In genomic region chr20:18773566-18773965, GRCh38 we compare ENCODE assay signal across 15 cellular contexts. TPM values are rescaled to one million over a fixed set of nuclear protein-coding genes. Genes with fewer than 3 reads are reported as not detected.
DNase-seq lines count a peak whose midpoint lies in the region; ATAC-seq and TF ChIP-seq lines count a peak whose summit lies in the region.
"Had no signal": no experiment of that assay in that cellular context is flagged by ENCODE, and none has a peak within 500 bp of the region (broad histone marks: within the 10 kb centered on the region; RNA-seq: fewer than 3 reads in every experiment).

No MANE protein-coding gene starts in this region.

- no peaks in the 10 kb centered on the region for H3K36me3 ChIP-seq in OCI-LY7 (ENCODE audit: insufficient read depth, low read length)
- H3K36me3 ChIP-seq: BLaER1 had no signal

- CTCF ChIA-PET in OCI-LY7 (lab: Charles Lee; ENCODE audit: unreplicated experiment) = no interaction called here

- no peaks in the 10 kb centered on the region for H3K9me3 ChIP-seq in OCI-LY7 (ENCODE audit: low read length)
- H3K9me3 ChIP-seq: BLaER1 had no signal

- H2AFZ ChIP-seq in OCI-LY7 (ENCODE audit: low read length) = no peak overlapping the region
- H2AFZ ChIP-seq: GM23248 had no signal

- intact Hi-C loops in natural killer cell (cut with micrococcal nuclease) = no loop called here
- intact Hi-C loops in OCI-LY7 (cut with micrococcal nuclease; ENCODE audit: unreplicated experiment) = no loop called here

- POLR2A ChIA-PET in OCI-LY7 (lab: Charles Lee) = no interaction called here

- no peak overlapping the region for H3K27ac ChIP-seq in OCI-LY7 (ENCODE audit: low read depth, low read length, poor library complexity, severe bottlenecking)
- H3K27ac ChIP-seq: BLaER1, GM23248 had no signal

- H3K27me3 Mint-ChIP-seq in progenitor cell of endocrine pancreas (no peaks in the 10 kb centered on the region), natural killer cell (ENCODE audit: low read depth in 2 of 2) (peaks cover 25 to 40% of the 10 kb centered on the region in 2 donors)

- H3K9me2 ChIP-seq in OCI-LY7 (ENCODE audit: insufficient read depth, low read length) = no peaks in the 10 kb centered on the region

- H3K4me1 Mint-ChIP-seq in progenitor cell of endocrine pancreas (ENCODE audit: low read depth) (no peaks in the 10 kb centered on the region), natural killer cell (no peaks in the 10 kb centered on the region)

- TF ChIP-seq CTCF in epithelial cell of esophagus (IDR thresholded peaks at IDR 0.05; ENCODE audit: insufficient read depth, low read depth, low read length, missing control alignments) (no peak), progenitor cell of endocrine pancreas (IDR thresholded peaks at IDR 0.05; ENCODE audit: unreplicated experiment) (no peak), natural killer cell (IDR thresholded peaks at IDR 0.05) (no peak), OCI-LY7 (conservative IDR thresholded peaks at IDR 0.05; ENCODE audit: low read length) (no peak)

- H3K4me3 Mint-ChIP-seq in progenitor cell of endocrine pancreas (ENCODE audit: low read depth) (no peak overlapping the region), natural killer cell (no peak overlapping the region)

- no peaks in the 10 kb centered on the region for H4K20me1 ChIP-seq in OCI-LY7 (ENCODE audit: insufficient read depth, low read length)
- H4K20me1 ChIP-seq: BLaER1 had no signal

- H3K27ac Mint-ChIP-seq in progenitor cell of endocrine pancreas = peak overlapping the region; percentile 33
- H3K27ac Mint-ChIP-seq in natural killer cell = no peak overlapping the region

- no peak overlapping the region for H3K4me3 ChIP-seq in epithelial cell of esophagus (ENCODE audit: low read length)
- H3K4me3 ChIP-seq in OCI-LY7 (ENCODE audit: low read depth, low read length, poor library complexity, severe bottlenecking) = no peak overlapping the region
- H3K4me3 ChIP-seq: BLaER1, GM23248 had no signal

- no peaks in the 10 kb centered on the region for H3K9me3 Mint-ChIP-seq in progenitor cell of endocrine pancreas (ENCODE audit: low read depth)
- no peaks in the 10 kb centered on the region for H3K9me3 Mint-ChIP-seq in natural killer cell

- H3K4me1 ChIP-seq in OCI-LY7 (ENCODE audit: insufficient read depth, low read length, poor library complexity, severe bottlenecking) = no peaks in the 10 kb centered on the region
- H3K4me1 ChIP-seq: BLaER1 had no signal

- ATAC-seq in natural killer cell = no peak
- no peak for ATAC-seq in GM21423 (IDR thresholded peaks at IDR 0.05; ENCODE audit: unreplicated experiment)
- ATAC-seq: HCT116 had no signal

- H3K79me2 ChIP-seq in OCI-LY7 (ENCODE audit: insufficient read depth, low read depth, low read length) = no peaks in the 10 kb centered on the region

- no peak overlapping the region for H3K4me2 ChIP-seq in OCI-LY7 (ENCODE audit: low read length)
- H3K4me2 ChIP-seq: BLaER1 had no signal

- no peaks in the 10 kb centered on the region for H3K36me3 Mint-ChIP-seq in progenitor cell of endocrine pancreas (ENCODE audit: insufficient read depth)
- H3K36me3 Mint-ChIP-seq in natural killer cell = no peaks in the 10 kb centered on the region

- peak; percentile 50 for DNase-seq in NCI-H748 (lab: John Stamatoyannopoulos, UW; ENCODE audit: unreplicated experiment)
- DNase-seq in NCI-H748 treated with DMSO at 0.1 percent for 48 hours (lab: John Stamatoyannopoulos, UW) = no peak
- peak; percentile 12 for DNase-seq in epithelial cell of esophagus (ENCODE audit: low read depth)
- DNase-seq in progenitor cell of endocrine pancreas (ENCODE audit: low spot score, unreplicated experiment) = no peak
- DNase-seq in natural killer cell = no peak
- no peak for DNase-seq in OCI-LY7 (ENCODE audit: low spot score)
- DNase-seq: 8988T, AML-193, Calu3, DMS 273 treated with DMSO at 0.1 percent for 48 hours, GM23248 had no signal

- no TSS peak for BruUV-seq in OCI-LY7 (replicated peaks; lab: Mats Ljungman, UMichigan)

RNA-seq across cellular contexts. Expression of gene SCP2D1, which starts 40.0 kb away (rescaled TPM):
- not detected in 2 replicates for total RNA-seq in progenitor cell of endocrine pancreas
- total RNA-seq in natural killer cell = not detected
- not detected in 2 replicates for total RNA-seq in OCI-LY7 (2014; rRNA removed; shearing (Covaris generic))
- total RNA-seq in OCI-LY7 (2022) = not detected in 2 replicates
- total RNA-seq: Calu3, Daoy, GM23248 had no signal

Comparison
In these comparisons a context has a peak if more than half of its experiments do, and no peak if none do; other contexts are left out.
1. DNase-seq: peak in NCI-H748 (single experiment) and epithelial cell of esophagus (single experiment); none in NCI-H748 treated with DMSO at 0.1 percent for 48 hours (single experiment), progenitor cell of endocrine pancreas (single experiment), natural killer cell (single experiment) and OCI-LY7 (single experiment).